Comparison of ENCODE assay signal across 9 cellular contexts in the genomic region with DNA sequence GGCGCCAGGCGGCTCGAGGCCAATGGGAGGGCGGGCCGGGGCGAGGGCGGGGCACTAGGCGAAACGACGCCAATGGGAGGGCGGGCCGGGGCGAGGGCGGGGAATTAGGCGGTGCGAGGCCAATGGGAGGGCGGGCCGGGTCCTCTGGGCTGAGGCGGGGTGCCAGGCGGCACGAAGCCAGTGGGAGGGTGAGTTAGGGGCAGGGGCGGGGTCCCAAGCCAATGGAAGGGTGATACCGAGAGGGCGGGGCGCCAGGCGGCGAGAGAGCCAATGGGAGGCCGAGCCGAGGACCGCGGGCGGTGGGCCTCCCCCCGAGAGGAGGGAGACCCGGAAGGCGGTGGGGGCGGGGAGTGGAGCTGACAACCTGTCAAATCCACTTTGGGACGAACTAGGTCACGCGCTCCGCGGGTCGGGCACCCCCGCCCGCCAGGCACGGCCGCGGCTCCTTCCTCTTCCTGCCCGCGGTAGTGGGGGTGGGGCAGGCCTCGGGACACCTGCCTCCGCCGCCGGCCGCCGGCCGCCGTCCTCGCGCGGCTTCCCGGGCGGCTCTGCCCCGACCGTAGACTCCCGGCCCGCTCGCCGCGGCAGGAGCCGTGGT. TPM values are rescaled to one million over a fixed set of nuclear protein-coding genes. Genes with fewer than 3 reads are reported as not detected.
DNase-seq lines count a peak whose midpoint lies in the region; ATAC-seq, FAIRE-seq and TF ChIP-seq lines count a peak whose summit lies in the region.
"Had no signal": no experiment of that assay in that cellular context is flagged by ENCODE, and none has a peak within 500 bp of the region (broad histone marks: within the 10 kb centered on the region; RNA-seq: fewer than 3 reads in every experiment).

No MANE protein-coding gene starts in this region.

- dilution Hi-C loops in keratinocyte (cut with MboI; ENCODE audit: extremely low pct_ligation_motif_present, low sequenced_read_pairs): no loop called here

- H3K27ac ChIP-seq in keratinocyte (ENCODE audit: control insufficient read depth, insufficient read depth, low read length): peak overlapping the region; percentile 46

- peak; percentile 99 for DNase-seq in AG10803 (ENCODE audit: low read depth)
- DNase-seq in NCI-H345 treated with DMSO at 0.1 percent for 48 hours (lab: John Stamatoyannopoulos, UW; ENCODE audit: unreplicated experiment): peak; percentile 95
- DNase-seq in cerebellar cortex (ENCODE audit: low spot score): peak; percentile 99
- DNase-seq in keratinocyte (ENCODE audit: low read depth, low spot score): peak; percentile 78
- peak; percentile 99 to 100 (median 100) for DNase-seq in stimulated activated CD4-positive, alpha-beta T cell treated with anti-CD3 and anti-CD28 coated beads, Interleukin-12 subunit alpha, Interleukin-12 subunit beta, amount 100 ng/mL, for 48 hours (ENCODE audit: low read depth in 2 of 3, low spot score in 1 of 3)

- no peaks in the 10 kb centered on the region for H4K20me1 ChIP-seq in keratinocyte (ENCODE audit: control insufficient read depth, extremely low read depth, insufficient read depth, low read length)

- H3K27me3 ChIP-seq in keratinocyte (ENCODE audit: control insufficient read depth, extremely low read depth, insufficient read depth, low read length): no peaks in the 10 kb centered on the region

- H3K36me3 ChIP-seq in keratinocyte (ENCODE audit: control insufficient read depth in 2 of 2, extremely low read depth in 1 of 2, insufficient read depth in 2 of 2, low read length in 2 of 2): no peaks in the 10 kb centered on the region

- H2AFZ ChIP-seq in keratinocyte (ENCODE audit: control insufficient read depth, low read length): peak overlapping the region; percentile 74

- no peaks in the 10 kb centered on the region for H3K9me3 ChIP-seq in keratinocyte (ENCODE audit: control insufficient read depth, low read depth, low read length)

- no peaks in the 10 kb centered on the region for H3K79me2 ChIP-seq in keratinocyte (ENCODE audit: control insufficient read depth, insufficient read depth, low read length)

- no peak for FAIRE-seq in keratinocyte (lab: Jason Lieb, UNC)
- FAIRE-seq: TTC549 had no signal

- peak overlapping the region; percentile 45 for H3K4me2 ChIP-seq in keratinocyte (ENCODE audit: control insufficient read depth, extremely low read depth, insufficient read depth, low read depth, low read length)

- peak; percentile 84 for ATAC-seq in GM19035 (IDR thresholded peaks at IDR 0.05; ENCODE audit: unreplicated experiment)
- peak; percentile 87 for ATAC-seq in HG03342 (IDR thresholded peaks at IDR 0.05; ENCODE audit: unreplicated experiment)
- peak; percentile 92 to 95 for ATAC-seq in activated CD4-positive, CD25-positive, alpha-beta regulatory T cell treated with anti-CD3 and anti-CD28 coated beads, Interleukin-2, amount 50 U/mL, for 24 hours

- H3K9me1 ChIP-seq in keratinocyte (ENCODE audit: control insufficient read depth, extremely low read depth, insufficient read depth, low read length): no peaks in the 10 kb centered on the region

- H3K4me3 ChIP-seq in AG10803 (ENCODE audit: low read length): peak overlapping the region; percentile 76
- H3K4me3 ChIP-seq in keratinocyte (ENCODE audit: control insufficient read depth in 2 of 3, extremely low read depth in 1 of 3, insufficient read depth in 2 of 3, low read depth in 1 of 3, low read length in 3 of 3): peak overlapping the region; percentile 74 to 90 (median 85)

- TF ChIP-seq CTCF in AG10803 (conservative IDR thresholded peaks at IDR 0.05; ENCODE audit: low read length) (no peak), keratinocyte (optimal IDR thresholded peaks at IDR 0.05 in 1 of 3, IDR thresholded peaks at IDR 0.05 in 1 of 3, conservative IDR thresholded peaks at IDR 0.05 in 1 of 3; ENCODE audit: extremely low read depth in 1 of 3, insufficient read depth in 2 of 3, low read length in 3 of 3) (no peak)

- H3K9ac ChIP-seq in keratinocyte (ENCODE audit: control insufficient read depth, extremely low read depth, insufficient read depth, low read length): peak overlapping the region; percentile 83

- peaks cover 8% of the 10 kb centered on the region for H3K4me1 ChIP-seq in keratinocyte (ENCODE audit: control insufficient read depth, extremely low read depth, insufficient read depth, low read length)

RNA-seq across cellular contexts. Expression of a gene that starts 28.0 kb away (rescaled TPM):
- polyA plus RNA-seq in keratinocyte: 6.8 to 12.2 TPM (median 8.5 TPM) in 3 replicates
- 33.2 TPM for polyA plus RNA-seq in keratinocyte (2011; ENCODE audit: low read depth)
- polyA plus RNA-seq in keratinocyte (2011; cell fraction: cytosol; rRNA removed): 5.3 and 7.4 TPM in 2 replicates
- polyA plus RNA-seq in keratinocyte (2011; cell fraction: nucleus; rRNA removed): 30.3 and 30.6 TPM in 2 replicates
- polyA plus RNA-seq in keratinocyte (2012; ENCODE audit: low replicate concordance): 10.4 and 12.0 TPM in 2 replicates
- 27.1 to 61.2 TPM (median 29.2 TPM) in 3 replicates for polyA minus RNA-seq in keratinocyte
- 9.8 TPM for polyA minus RNA-seq in keratinocyte (2011; cell fraction: cytosol; rRNA and poly(A)+ RNA removed)
- polyA minus RNA-seq in keratinocyte (2011; cell fraction: nucleus; rRNA and poly(A)+ RNA removed): 44.0 and 94.2 TPM in 2 replicates

Comparison
In these comparisons a context has a peak if more than half of its experiments do, and no peak if none do; other contexts are left out.
1. Peak in every context shown above with its lines: DNase-seq, ATAC-seq, H3K4me3 ChIP-seq and H3K27ac ChIP-seq.